21 cellular contexts compared by ENCODE assay signal in the genomic region with DNA sequence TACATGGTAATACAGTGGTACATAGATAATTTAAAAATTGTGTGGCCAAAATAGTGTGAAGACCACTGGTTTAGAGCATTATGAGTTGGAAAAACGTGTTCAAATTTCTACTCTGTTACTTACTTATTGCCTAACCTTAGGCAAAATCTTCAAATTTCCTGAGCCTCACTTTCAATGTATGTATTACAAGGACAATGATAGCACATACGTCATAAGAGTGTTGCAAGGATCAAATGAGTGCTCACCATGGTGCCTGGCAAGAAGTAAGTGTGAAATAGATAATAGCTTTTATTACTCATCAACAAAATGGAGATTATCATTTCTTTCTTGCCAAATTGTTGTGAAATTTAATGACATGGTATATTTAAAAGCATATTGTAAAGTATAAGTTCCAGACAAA. TPM values are rescaled to one million over a fixed set of nuclear protein-coding genes. Genes with fewer than 3 reads are reported as not detected.
DNase-seq lines count a peak whose midpoint lies in the region; ATAC-seq, FAIRE-seq and TF ChIP-seq lines count a peak whose summit lies in the region.
"Had no signal": no experiment of that assay in that cellular context is flagged by ENCODE, and none has a peak within 500 bp of the region (broad histone marks: within the 10 kb centered on the region; RNA-seq: fewer than 3 reads in every experiment).

No MANE protein-coding gene starts in this region.

- no peaks in the 10 kb centered on the region for H3K79me2 ChIP-seq in K562 (ENCODE audit: control insufficient read depth, insufficient read depth, low read length)

- BruUV-seq in A673 (replicated peaks; lab: Mats Ljungman, UMichigan) (no TSS peak), K562 (replicated peaks; lab: Mats Ljungman, UMichigan) (no TSS peak)

- H3K9me3 ChIP-seq in A673 (ENCODE audit: low read depth, low read length, poor library complexity, severe bottlenecking): no peaks in the 10 kb centered on the region
- H3K9me3 ChIP-seq in HEK293 (ENCODE audit: control insufficient read depth, insufficient read depth, low read depth, low read length): no peaks in the 10 kb centered on the region
- H3K9me3 ChIP-seq in K562 (replicated peaks; ENCODE audit: control insufficient read depth, insufficient read depth, low read depth, low read length): no peaks in the 10 kb centered on the region
- H3K9me3 ChIP-seq: BE2C, HAP-1 had no signal

- ATAC-seq in K562: no peak
- no peak for ATAC-seq in left lobe of liver
- ATAC-seq in HG03378 (IDR thresholded peaks at IDR 0.05; ENCODE audit: unreplicated experiment): no peak

- no peaks in the 10 kb centered on the region for H3K9me1 ChIP-seq in K562 (ENCODE audit: control insufficient read depth, insufficient read depth, low read length)

- H3K4me1 ChIP-seq in A673 (ENCODE audit: insufficient read depth, low read length, poor library complexity, severe bottlenecking): peaks cover 9% of the 10 kb centered on the region
- peaks cover 11% of the 10 kb centered on the region for H3K4me1 ChIP-seq in HEK293 (ENCODE audit: control insufficient read depth, insufficient read depth, low read length)
- no peaks in the 10 kb centered on the region for H3K4me1 ChIP-seq in K562 (replicated peaks in 1 of 2; ENCODE audit: control insufficient read depth in 2 of 2, insufficient read depth in 2 of 2, low read length in 2 of 2)
- H3K4me1 ChIP-seq: BE2C, HAP-1 had no signal

- H3K27me3 ChIP-seq in A673 (replicated peaks; ENCODE audit: insufficient read depth, low read depth, low read length, poor library complexity): no peaks in the 10 kb centered on the region
- no peaks in the 10 kb centered on the region for H3K27me3 ChIP-seq in K562 (ENCODE audit: control insufficient read depth in 2 of 2, insufficient read depth in 2 of 2, low read length in 2 of 2)
- H3K27me3 ChIP-seq: BE2C had no signal

- POLR2A ChIA-PET in A673 (lab: Charles Lee; ENCODE audit: low non-redundant PET): no interaction called here
- POLR2A ChIA-PET in HEK293 (lab: Yijun Ruan, JAX): no interaction called here
- POLR2A ChIA-PET in K562 (lab: Yijun Ruan, JAX): no interaction called here

- H3K36me3 ChIP-seq in A673 (ENCODE audit: insufficient read depth, low read length, poor library complexity, severe bottlenecking): no peaks in the 10 kb centered on the region
- no peaks in the 10 kb centered on the region for H3K36me3 ChIP-seq in HEK293 (ENCODE audit: control insufficient read depth in 2 of 2, insufficient read depth in 1 of 2, low read length in 2 of 2)
- no peaks in the 10 kb centered on the region for H3K36me3 ChIP-seq in K562 (ENCODE audit: control insufficient read depth, insufficient read depth, low read length)
- H3K36me3 ChIP-seq: BE2C, HAP-1 had no signal

- 0% methylated on average over 2 of the region's 2 CpGs for WGBS in K562 (ENCODE audit: insufficient coverage, low coverage, missing lambda C conversion rate)

- H3K4me3 ChIP-seq in A673 (ENCODE audit: low read depth, low read length, poor library complexity, severe bottlenecking): no peak overlapping the region
- no peak overlapping the region for H3K4me3 ChIP-seq in HEK293 (ENCODE audit: low read depth, low read length)
- H3K4me3 ChIP-seq in K562: no peak overlapping the region
- no peak overlapping the region for H3K4me3 ChIP-seq in epithelial cell of esophagus (ENCODE audit: low read length)
- H3K4me3 ChIP-seq: HAP-1 had no signal

- no peak overlapping the region for H3K4me2 ChIP-seq in K562 (ENCODE audit: insufficient read depth, low read length)

- peak; percentile 69 for DNase-seq in A673 (ENCODE audit: low spot score)
- no peak for DNase-seq in K562 (ENCODE audit: extremely low read depth in 1 of 4, low spot score in 3 of 4)
- peak; percentile 65 for DNase-seq in epithelial cell of esophagus (ENCODE audit: low read depth)
- DNase-seq in GM03348 (ENCODE audit: low spot score): no peak
- no peak for DNase-seq in left lobe of liver (ENCODE audit: low spot score)
- DNase-seq: ACHN; BE2C; C1 segment of cervical spinal cord; CD4-positive, CD25-positive, alpha-beta regulatory T cell; CD8-positive, alpha-beta memory T cell; COR-L47; DMS 273 treated with DMSO at 0.1 percent for 48 hours; DMS53; DND-41; EL had no signal

- no peaks in the 10 kb centered on the region for H4K20me1 ChIP-seq in K562 (replicated peaks; ENCODE audit: control insufficient read depth, insufficient read depth, low read length)

- intact Hi-C loops in A673 (cut with micrococcal nuclease; ENCODE audit: unreplicated experiment) (no loop called here), K562 (cut with micrococcal nuclease) (no loop called here)

- no peak for TF ChIP-seq EP300 in K562 (IDR thresholded peaks at IDR 0.05; ENCODE audit: low read length)

- H3K9ac ChIP-seq in K562 (ENCODE audit: insufficient read depth in 1 of 2, low read depth in 2 of 2, low read length in 2 of 2): no peak overlapping the region

- no peak for TF ChIP-seq CTCF in A673 (conservative IDR thresholded peaks at IDR 0.05; ENCODE audit: low read depth, low read length)
- no peak for TF ChIP-seq CTCF in HEK293 (tag by site-specific recombination; IDR thresholded peaks at IDR 0.05)
- TF ChIP-seq CTCF in K562 (IDR thresholded peaks at IDR 0.05 in 2 of 3, conservative IDR thresholded peaks at IDR 0.05 in 1 of 3; ENCODE audit: insufficient read depth in 2 of 3, low read depth in 1 of 3, low read length in 3 of 3): no peak
- no peak for TF ChIP-seq CTCF in epithelial cell of esophagus (IDR thresholded peaks at IDR 0.05; ENCODE audit: insufficient read depth, low read depth, low read length, missing control alignments)

- TF ChIP-seq RAD21 in K562 (CRISPR knock-in tag; conservative IDR thresholded peaks at IDR 0.05 in 1 of 2, IDR thresholded peaks at IDR 0.05 in 1 of 2): no peak

- no peak for TF ChIP-seq POLR2A in K562 (conservative IDR thresholded peaks at IDR 0.05)

- no peak overlapping the region for H2AFZ ChIP-seq in K562 (ENCODE audit: low read depth, low read length)

- no peak for FAIRE-seq in K562 (lab: Jason Lieb, UNC)
- FAIRE-seq: GM12891, GM19239, HTR-8/SVneo had no signal

- in situ Hi-C loops in K562 (cut with MboI): no loop called here

- CTCF ChIA-PET in A673 (lab: Charles Lee): no interaction called here
- CTCF ChIA-PET in HEK293 (lab: Yijun Ruan, JAX): interaction anchor here (1.7 kb wide), 1 partner anchor 496 kb away, joined by 5 read pairs; no protein-coding TSS in a partner anchor
- CTCF ChIA-PET in K562 (lab: Yijun Ruan, JAX; ENCODE audit: low intra/inter-chr PET ratio): interaction anchor here (0.6 kb wide), 1 partner anchor 801 kb away, joined by 6 read pairs; no protein-coding TSS in a partner anchor

- H3K27ac ChIP-seq in A673 (ENCODE audit: low read depth, low read length, poor library complexity, severe bottlenecking) (no peak overlapping the region), HEK293 (ENCODE audit: extremely low read depth, low read depth, low read length) (no peak overlapping the region), K562 (ENCODE audit: extremely low read depth, low read depth, low read length) (no peak overlapping the region)

TF ChIP-seq in HEK293, 187 proteins besides CTCF, POLR2A, EP300 and RAD21 (continues in another document):
- TF ChIP-seq, protein P1, sequence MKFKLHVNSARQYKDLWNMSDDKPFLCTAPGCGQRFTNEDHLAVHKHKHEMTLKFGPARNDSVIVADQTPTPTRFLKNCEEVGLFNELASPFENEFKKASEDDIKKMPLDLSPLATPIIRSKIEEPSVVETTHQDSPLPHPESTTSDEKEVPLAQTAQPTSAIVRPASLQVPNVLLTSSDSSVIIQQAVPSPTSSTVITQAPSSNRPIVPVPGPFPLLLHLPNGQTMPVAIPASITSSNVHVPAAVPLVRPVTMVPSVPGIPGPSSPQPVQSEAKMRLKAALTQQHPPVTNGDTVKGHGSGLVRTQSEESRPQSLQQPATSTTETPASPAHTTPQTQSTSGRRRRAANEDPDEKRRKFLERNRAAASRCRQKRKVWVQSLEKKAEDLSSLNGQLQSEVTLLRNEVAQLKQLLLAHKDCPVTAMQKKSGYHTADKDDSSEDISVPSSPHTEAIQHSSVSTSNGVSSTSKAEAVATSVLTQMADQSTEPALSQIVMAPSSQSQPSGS (tag by site-specific recombination; IDR thresholded peaks at IDR 0.05; ENCODE audit: low read depth): no peak

TF ChIP-seq in K562, 482 proteins besides CTCF, POLR2A, EP300 and RAD21 (continues in another document):
- TF ChIP-seq, protein P2, sequence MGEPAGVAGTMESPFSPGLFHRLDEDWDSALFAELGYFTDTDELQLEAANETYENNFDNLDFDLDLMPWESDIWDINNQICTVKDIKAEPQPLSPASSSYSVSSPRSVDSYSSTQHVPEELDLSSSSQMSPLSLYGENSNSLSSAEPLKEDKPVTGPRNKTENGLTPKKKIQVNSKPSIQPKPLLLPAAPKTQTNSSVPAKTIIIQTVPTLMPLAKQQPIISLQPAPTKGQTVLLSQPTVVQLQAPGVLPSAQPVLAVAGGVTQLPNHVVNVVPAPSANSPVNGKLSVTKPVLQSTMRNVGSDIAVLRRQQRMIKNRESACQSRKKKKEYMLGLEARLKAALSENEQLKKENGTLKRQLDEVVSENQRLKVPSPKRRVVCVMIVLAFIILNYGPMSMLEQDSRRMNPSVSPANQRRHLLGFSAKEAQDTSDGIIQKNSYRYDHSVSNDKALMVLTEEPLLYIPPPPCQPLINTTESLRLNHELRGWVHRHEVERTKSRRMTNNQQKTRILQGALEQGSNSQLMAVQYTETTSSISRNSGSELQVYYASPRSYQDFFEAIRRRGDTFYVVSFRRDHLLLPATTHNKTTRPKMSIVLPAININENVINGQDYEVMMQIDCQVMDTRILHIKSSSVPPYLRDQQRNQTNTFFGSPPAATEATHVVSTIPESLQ (CRISPR knock-in tag; IDR thresholded peaks at IDR 0.05): no peak
- peak; percentile 36; the same call in 1 of the 2 replicates for TF ChIP-seq CEBPB (tag; IDR thresholded peaks at IDR 0.05)

RNA-seq across cellular contexts. Expression of a gene that starts 57.2 kb away (rescaled TPM):
- total RNA-seq in A673 (2021): 73.6 and 75.4 TPM in 2 replicates
- 50.4 and 162 TPM in 2 replicates for total RNA-seq in K562 (2011; cell fraction: chromatin; rRNA removed; ENCODE audit: low replicate concordance)
- 40.0 and 44.2 TPM in 2 replicates for total RNA-seq in K562 (2011; cell fraction: nucleolus; rRNA removed)
- 59.3 and 65.7 TPM in 2 replicates for total RNA-seq in K562 (2011; cell fraction: nucleoplasm; rRNA removed)
- total RNA-seq in K562 (2014; rRNA removed): 130 and 160 TPM in 2 replicates
- total RNA-seq in K562 (2014; rRNA removed; fragmentation: Illumina TruSeq; extraction: Trizol): 240 and 270 TPM in 2 replicates
- total RNA-seq in K562 (2015; rRNA removed; fragmentation: Illumina TruSeq; extraction: Trizol): 214 and 215 TPM in 2 replicates
- 208 and 211 TPM in 2 replicates for total RNA-seq in K562 (2021)
- 184 and 233 TPM in 2 replicates for polyA plus RNA-seq in K562 (2011; rRNA removed)
- 87.3 and 123 TPM in 2 replicates for polyA plus RNA-seq in K562 (2011; cell fraction: cytosol; rRNA removed)
- 59.9 and 94.3 TPM in 2 replicates for polyA plus RNA-seq in K562 (2011; cell fraction: nucleus; rRNA removed)
- polyA plus RNA-seq in K562 (2012): 169 and 211 TPM in 2 replicates
- 187 and 196 TPM in 2 replicates for polyA plus RNA-seq in K562 (2014; fragmentation: Illumina TruSeq; extraction: Trizol)
- 100 to 1,000 TPM; 117 to 163 TPM for polyA plus RNA-seq in K562 (2014; fragmentation: Nextera tagmentation; extraction: Ambion mirVana)
- polyA plus RNA-seq in K562 (2014; rRNA removed): 224 and 237 TPM in 2 replicates
- polyA minus RNA-seq in K562 (2011; rRNA and poly(A)+ RNA removed): 394 and 403 TPM in 2 replicates
- polyA minus RNA-seq in K562 (2011; cell fraction: cytosol; rRNA and poly(A)+ RNA removed): 91.0 and 111 TPM in 2 replicates
- 64.4 and 99.4 TPM in 2 replicates for polyA minus RNA-seq in K562 (2011; cell fraction: nucleus; rRNA and poly(A)+ RNA removed)
- 120 TPM for total RNA-seq in left lobe of liver

Comparison
In these comparisons a context has a peak if more than half of its experiments do, and no peak if none do; other contexts are left out.
1. DNase-seq: peak in A673 (single experiment) and epithelial cell of esophagus (single experiment); none in K562 (0 of 4), GM03348 (single experiment) and left lobe of liver (single experiment).